Comparison of ENCODE assay signal across 25 cellular contexts in the genomic region with DNA sequence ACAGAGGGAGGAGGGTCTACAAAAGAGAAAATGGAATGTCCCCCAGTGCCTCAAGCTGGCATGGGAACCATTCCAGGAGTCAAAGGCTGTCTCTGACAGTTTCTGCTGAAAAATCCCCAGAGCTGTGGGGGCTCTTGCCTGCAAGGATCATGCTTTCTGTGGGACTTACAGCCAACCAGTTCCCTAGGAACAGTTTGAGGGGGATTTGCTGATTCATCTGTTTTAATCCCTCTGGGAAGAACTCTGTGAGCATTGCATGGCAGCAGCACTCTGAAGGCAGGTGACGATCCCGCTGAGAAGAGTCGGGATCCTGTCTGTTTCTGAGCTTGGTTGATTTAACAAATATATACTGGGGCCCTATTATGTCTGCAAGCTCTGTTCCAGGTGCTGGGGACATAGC.
"Had no signal": no experiment of that assay in that cellular context is flagged by ENCODE, and none has a peak within 500 bp of the region (broad histone marks: within the 10 kb centered on the region; RNA-seq: fewer than 3 reads in every experiment).

No MANE protein-coding gene starts in this region.

- H3K9me3 ChIP-seq: left lung, lower lobe of right lung, neutrophil, psoas muscle, sigmoid colon, suprapubic skin, thoracic aorta, tibial artery, upper lobe of right lung had no signal

- H3K27ac ChIP-seq: left lung, lower lobe of right lung, neutrophil, parathyroid adenoma, psoas muscle, sigmoid colon, suprapubic skin, thoracic aorta, tibial artery, upper lobe of right lung had no signal

- H3K4me1 ChIP-seq: left lung, lower lobe of right lung, parathyroid adenoma, psoas muscle, upper lobe of right lung had no signal

- H3K27me3 ChIP-seq: left lung, neutrophil, sigmoid colon, suprapubic skin, tibial artery, upper lobe of right lung had no signal

- H3K9ac ChIP-seq: parathyroid adenoma had no signal

- H3K4me2 ChIP-seq: smooth muscle cell had no signal

- H3K36me3 ChIP-seq: left lung, lower lobe of right lung, neutrophil, sigmoid colon, suprapubic skin, thoracic aorta, tibial artery, upper lobe of right lung had no signal

- FAIRE-seq: keratinocyte, urothelium cell line had no signal

- H2AFZ ChIP-seq: parathyroid adenoma had no signal

- DNase-seq: hippocampal formation; left colon; left lung; lower lobe of right lung; mammary epithelial cell; mesenchymal stem cell; naive thymus-derived CD8-positive, alpha-beta T cell; occipital lobe; psoas muscle; right cardiac atrium; sigmoid colon; stimulated activated CD4-positive, alpha-beta T cell treated with anti-CD3 and anti-CD28 coated beads, Interleukin-1b, Interleukin-23, amount 100 ng/mL, for 48 hours; stimulated activated CD4-positive, alpha-beta T cell treated with anti-CD3 and anti-CD28 coated beads, Interleukin-2, amount 100 ng/mL, for 48 hours; stimulated activated naive B cell treated with anti-CD40 and anti-IgM and Interleukin-4, amounts not matched to agents 10 μg/mL and 1 μg/mL and 100 μg/mL, for 72 hours; stimulated activated naive CD8-positive, alpha-beta T cell treated with anti-CD3 and anti-CD28 coated beads, Interleukin-15, Interleukin-2, amounts not matched to agents 100 U/mL and 50 U/mL, for 24 hours; tibial artery; trophoblast cell; upper lobe of right lung had no signal

- ATAC-seq: left colon; left lung; lower lobe of right lung; naive thymus-derived CD8-positive, alpha-beta T cell; psoas muscle; right cardiac atrium; stimulated activated naive B cell treated with anti-CD40 and anti-IgM and Interleukin-4, amounts not matched to agents 10 μg/mL and 1 μg/mL and 100 μg/mL, for 72 hours; stimulated activated naive CD8-positive, alpha-beta T cell treated with anti-CD3 and anti-CD28 coated beads, Interleukin-15, Interleukin-2, amounts not matched to agents 100 U/mL and 50 U/mL, for 24 hours; upper lobe of right lung had no signal

- H3K4me3 ChIP-seq: left lung, lower lobe of right lung, psoas muscle, sigmoid colon, smooth muscle cell, suprapubic skin, thoracic aorta, tibial artery, upper lobe of right lung had no signal
